Comparison of ENCODE assay signal across 15 cellular contexts in the genomic region with DNA sequence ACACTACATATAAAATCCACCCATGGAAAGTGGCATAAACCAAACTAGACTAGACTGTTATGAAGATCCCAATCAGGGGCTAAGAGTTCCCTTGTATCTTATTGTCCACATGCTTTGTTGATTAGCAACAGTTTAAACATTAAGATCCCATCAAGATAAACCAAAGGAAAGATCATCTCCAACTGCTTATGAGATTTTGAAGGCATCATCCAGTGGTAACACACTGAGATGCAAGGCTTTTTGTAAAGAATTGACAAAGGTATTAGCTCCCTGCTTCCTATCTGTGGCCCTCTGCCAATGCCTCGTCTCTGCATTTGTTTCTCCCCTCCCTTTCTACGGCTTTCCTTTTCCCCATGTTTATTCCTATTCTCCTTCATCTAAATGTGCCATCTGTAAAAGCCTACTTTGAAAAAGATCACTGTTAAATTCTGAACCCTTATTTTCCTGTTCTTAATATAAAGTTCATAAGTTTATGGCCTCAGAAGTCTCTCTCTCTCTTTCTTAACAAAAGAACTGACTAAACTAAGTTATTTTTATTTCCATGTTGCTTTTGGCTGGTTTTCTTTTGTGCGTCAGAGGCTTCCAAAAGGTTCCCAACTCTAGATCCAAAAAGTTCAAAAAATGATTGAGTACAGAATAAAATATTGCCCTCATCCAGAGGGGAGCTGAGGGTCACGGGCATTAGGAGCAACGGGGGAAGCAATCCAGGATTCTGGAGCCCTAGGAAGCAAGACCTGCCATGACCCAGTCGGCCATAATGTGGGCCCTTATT. TPM values are rescaled to one million over a fixed set of nuclear protein-coding genes. Genes with fewer than 3 reads are reported as not detected.
A peak's percentile ranks its signal among the peaks of the same experiment; 100 is the strongest.
DNase-seq lines count a peak whose midpoint lies in the region; ATAC-seq and TF ChIP-seq lines count a peak whose summit lies in the region.
"Had no signal": no experiment of that assay in that cellular context is flagged by ENCODE, and none has a peak within 500 bp of the region (broad histone marks: within the 10 kb centered on the region; RNA-seq: fewer than 3 reads in every experiment).

No MANE protein-coding gene starts in this region.

- H3K9ac ChIP-seq in subcutaneous abdominal adipose tissue (ENCODE audit: low read length in 5 of 5): no peak overlapping the region

- BruUV-seq in PC-9 (replicated peaks; lab: Mats Ljungman, UMichigan): no TSS peak

- H3K9me3 Mint-ChIP-seq in immature natural killer cell: no peaks in the 10 kb centered on the region
- H3K9me3 Mint-ChIP-seq: CD8-positive, alpha-beta memory T cell; GM23338 had no signal

- no peaks in the 10 kb centered on the region for H4K20me1 ChIP-seq in PC-9 (ENCODE audit: insufficient read depth)

- H3K27ac ChIP-seq in PC-9 (peak overlapping the region; percentile 96), dorsolateral prefrontal cortex (peak overlapping the region in 53 of 59 donors; percentile 2 to 81 (median 56)), left lung (peak overlapping the region; percentile 13 to 23), subcutaneous abdominal adipose tissue (ENCODE audit: low read depth, low read length) (peak overlapping the region; percentile 69)

- H3K4me3 ChIP-seq in PC-9: no peak overlapping the region
- no peak overlapping the region for H3K4me3 ChIP-seq in dorsolateral prefrontal cortex
- no peak overlapping the region for H3K4me3 ChIP-seq in left lung
- H3K4me3 ChIP-seq in subcutaneous abdominal adipose tissue (ENCODE audit: low read depth in 1 of 5, low read length in 5 of 5): no peak overlapping the region
- H3K4me3 ChIP-seq: GM23338 had no signal

- peak overlapping the region; percentile 66 for H3K4me2 ChIP-seq in PC-9
- H3K4me2 ChIP-seq: GM23338 had no signal

- DNase-seq in PC-9: peak in 1 of 2 experiments; percentile 44
- no peak for DNase-seq in dorsolateral prefrontal cortex
- DNase-seq in left lung: no peak
- no peak for DNase-seq in immature natural killer cell
- DNase-seq in SHP77 treated with DMSO at 0.1 percent for 48 hours (lab: John Stamatoyannopoulos, UW): no peak
- DNase-seq: CD8-positive, alpha-beta memory T cell; islet precursor cell; Kasumi-1; nucleus accumbens had no signal

- no peak overlapping the region for H3K4me3 Mint-ChIP-seq in immature natural killer cell
- H3K4me3 Mint-ChIP-seq: CD8-positive, alpha-beta memory T cell; GM23338 had no signal

- CTCF ChIA-PET in PC-9 (lab: Charles Lee): no interaction called here

- H3K4me1 ChIP-seq in PC-9 (replicated peaks; ENCODE audit: insufficient read depth): peaks cover 86% of the 10 kb centered on the region
- peaks cover 0 to 68% of the 10 kb centered on the region in 2 donors for H3K4me1 ChIP-seq in left lung
- peaks cover 0 to 58% (median 49%) of the 10 kb centered on the region in 5 donors for H3K4me1 ChIP-seq in subcutaneous abdominal adipose tissue (ENCODE audit: control insufficient read depth in 5 of 5, insufficient read depth in 5 of 5, low read length in 5 of 5)

- no peak for ATAC-seq in left lung
- ATAC-seq in HG03108 (IDR thresholded peaks at IDR 0.05; ENCODE audit: unreplicated experiment): no peak
- ATAC-seq in HG03378 (IDR thresholded peaks at IDR 0.05; ENCODE audit: unreplicated experiment): no peak
- ATAC-seq: activated CD4-positive, CD25-positive, alpha-beta regulatory T cell treated with anti-CD3 and anti-CD28 coated beads, Interleukin-2, amount 50 U/mL, for 24 hours; GM23338 had no signal

- no peak overlapping the region for H2AFZ ChIP-seq in PC-9
- H2AFZ ChIP-seq: GM23338 had no signal

- H3K9me3 ChIP-seq in PC-9 (ENCODE audit: insufficient read depth, low read depth) (no peaks in the 10 kb centered on the region), left lung (no peaks in the 10 kb centered on the region), subcutaneous abdominal adipose tissue (ENCODE audit: control insufficient read depth in 5 of 5, low read length in 5 of 5) (no peaks in the 10 kb centered on the region)

- H3K4me1 Mint-ChIP-seq in immature natural killer cell: peaks cover 13 to 26% of the 10 kb centered on the region in 2 donors

- H3K36me3 ChIP-seq in PC-9 (ENCODE audit: low read depth) (no peaks in the 10 kb centered on the region), left lung (no peaks in the 10 kb centered on the region), subcutaneous abdominal adipose tissue (ENCODE audit: control insufficient read depth in 5 of 5, insufficient read depth in 5 of 5, low read length in 5 of 5) (no peaks in the 10 kb centered on the region)

- intact Hi-C loops in PC-9 (cut with micrococcal nuclease; ENCODE audit: unreplicated experiment) (loop anchor here (10.0 kb wide), 1 partner anchor 340 kb away; a partner anchor contains a TSS), dorsolateral prefrontal cortex (cut with DNase I) (no loop called here), left lung (cut with DNase I) (no loop called here)

- H3F3A ChIP-seq in PC-9 (ENCODE audit: insufficient read depth, low read depth): peaks cover 68% of the 10 kb centered on the region

- TF ChIP-seq CTCF in PC-9 (conservative IDR thresholded peaks at IDR 0.05) (no peak), dorsolateral prefrontal cortex (IDR thresholded peaks at IDR 0.05 in 54 of 56, conservative IDR thresholded peaks at IDR 0.05 in 2 of 56; ENCODE audit: low read depth in 1 of 56, partially characterized antibody in 56 of 56) (no peak), left lung (IDR thresholded peaks at IDR 0.05) (no peak)

- H3K27me3 ChIP-seq in PC-9 (ENCODE audit: insufficient read depth, low read depth) (no peaks in the 10 kb centered on the region), dorsolateral prefrontal cortex (no peaks in the 10 kb centered on the region), left lung (no peaks in the 10 kb centered on the region), subcutaneous abdominal adipose tissue (ENCODE audit: control insufficient read depth in 5 of 5, insufficient read depth in 4 of 5, low read length in 5 of 5) (no peaks in the 10 kb centered on the region)

- H3K27me3 Mint-ChIP-seq in immature natural killer cell (ENCODE audit: low read depth in 3 of 3): peaks cover 2 to 3% (median 3%) of the 10 kb centered on the region in 3 donors

- peaks cover 0 to 5% (median 0%) of the 10 kb centered on the region in 3 donors for H3K36me3 Mint-ChIP-seq in immature natural killer cell
- H3K36me3 Mint-ChIP-seq: CD8-positive, alpha-beta memory T cell had no signal

- POLR2A ChIA-PET in PC-9 (lab: Charles Lee; ENCODE audit: unreplicated experiment): no interaction called here

- peaks cover 66% of the 10 kb centered on the region for H3K79me2 ChIP-seq in PC-9 (ENCODE audit: low read depth)

- no peak overlapping the region for H3K27ac Mint-ChIP-seq in immature natural killer cell
- H3K27ac Mint-ChIP-seq: CD8-positive, alpha-beta memory T cell; GM23338 had no signal

- no peaks in the 10 kb centered on the region for H3K9me2 ChIP-seq in PC-9 (ENCODE audit: insufficient read depth)

RNA-seq across cellular contexts. Expression of a gene that starts 5.5 kb away (rescaled TPM):
- total RNA-seq in PC-9 (2021): 32.5 and 33.3 TPM in 2 replicates
- total RNA-seq in dorsolateral prefrontal cortex: 100 to 1,000 TPM in 2 of 120 experiments, 10 to 100 TPM in 118; 16.2 to 167 (median 39.0) TPM
- total RNA-seq in left lung: 10 to 100 TPM; 18.5 to 18.7 TPM
- 1 to 10 TPM in 2 of 3 donors, not detected in 1; 3.8 to 7.2 TPM for polyA plus RNA-seq in immature natural killer cell

RNA-seq across cellular contexts. Expression of a gene that starts 38.3 kb away (rescaled TPM):
- total RNA-seq in PC-9 (2021): not detected in 2 replicates
- total RNA-seq in dorsolateral prefrontal cortex: 1 to 10 TPM in 47 of 120 experiments, under 1 TPM in 16, not detected in 57; 0.22 to 5.6 (median 1.4) TPM
- 1 to 10 TPM in 1 of 2 donors, not detected in 1; 2.3 TPM for total RNA-seq in left lung
- polyA plus RNA-seq in immature natural killer cell: not detected
- total RNA-seq: CD8-positive, alpha-beta memory T cell; GM23338; temporal lobe had no signal
- polyA plus RNA-seq: CD8-positive, alpha-beta memory T cell; GM23338 had no signal

Comparison
In these comparisons a context has a peak if more than half of its experiments do, and no peak if none do; other contexts are left out.
1. H3K27ac ChIP-seq: peak in every context shown above with its lines; median percentile 96 in PC-9; 69 in subcutaneous abdominal adipose tissue; 56 in dorsolateral prefrontal cortex; 18 in left lung.